ENCODE assay signal across 1 cellular context in the genomic region with DNA sequence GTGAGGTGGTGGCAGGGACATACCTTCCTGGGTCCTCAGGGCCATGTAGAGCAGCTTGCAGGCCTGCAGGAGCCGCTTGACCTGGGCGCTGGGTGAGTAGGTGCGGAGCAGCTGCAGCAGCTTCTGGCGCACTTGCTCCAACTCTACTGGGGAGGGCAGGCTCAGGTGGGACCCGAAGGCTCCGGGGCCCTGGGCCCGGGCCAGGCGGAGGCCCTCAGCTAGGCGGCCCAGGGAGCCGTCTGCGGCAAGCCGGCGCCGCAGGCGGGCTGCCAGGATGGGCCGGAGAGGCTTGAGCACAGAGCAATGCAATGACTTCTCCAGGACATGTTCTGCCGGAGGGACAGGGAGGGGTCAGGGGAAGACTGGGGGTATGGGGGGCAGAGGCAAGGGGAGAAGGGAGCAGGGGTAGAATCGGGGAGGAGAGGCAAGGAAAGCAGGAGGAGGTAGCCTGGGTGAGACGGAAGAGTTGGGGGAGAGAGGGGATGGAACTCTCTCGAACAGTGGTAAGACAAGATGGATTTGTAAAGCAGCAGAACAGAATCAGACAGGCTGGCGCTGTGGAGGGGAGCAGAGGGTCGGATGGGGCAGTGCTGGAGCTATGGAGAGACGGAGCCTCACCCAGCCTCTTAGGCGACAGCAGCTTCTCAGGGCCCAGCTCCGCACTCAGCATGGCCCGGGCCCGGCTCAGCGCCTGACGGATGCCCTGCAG.
TF ChIP-seq lines count a peak whose summit lies in the region.

No MANE protein-coding gene starts in this region.

TF ChIP-seq in HepG2, 621 proteins besides CTCF, POLR2A, EP300 and RAD21:
- TF ChIP-seq ZBTB1 (CRISPR knock-in tag; IDR thresholded peaks at IDR 0.05; ENCODE audit: borderline replicate concordance), result no peak
TF ChIP-seq in HepG2: peak in this region for 0.
